In the genomic region with DNA sequence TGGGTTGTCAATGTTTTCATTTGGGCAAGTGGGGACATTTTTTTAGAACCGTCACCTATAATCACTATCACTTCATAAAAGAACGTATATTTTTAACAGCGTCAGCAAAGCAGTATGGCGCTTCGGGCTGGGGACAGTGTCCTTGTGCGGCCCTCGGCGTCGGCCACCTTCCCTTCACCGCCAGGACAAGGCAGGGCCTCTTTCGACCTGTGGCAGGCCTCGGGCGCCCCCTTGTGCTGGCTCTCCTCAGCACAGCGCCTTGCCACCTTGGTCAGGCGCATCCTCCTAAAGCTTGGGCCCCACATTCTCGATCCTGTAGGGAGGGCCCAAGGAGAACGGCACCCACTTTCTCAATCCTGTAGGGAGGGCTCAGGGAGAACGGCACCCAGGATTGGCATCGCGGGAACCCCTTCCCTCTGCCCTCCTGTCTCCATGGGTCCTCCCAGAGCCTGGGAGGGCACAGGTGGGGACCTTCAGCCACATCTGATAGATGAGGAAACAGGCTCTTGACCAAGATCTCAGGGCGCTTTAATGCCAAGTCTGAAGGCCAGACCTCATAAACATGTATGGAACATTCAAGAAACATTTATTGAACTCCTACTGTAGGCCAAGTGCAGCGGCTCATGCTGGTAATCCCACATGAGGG, we compare ENCODE assay signal across 8 cellular contexts. TPM values are rescaled to one million over a fixed set of nuclear protein-coding genes. Genes with fewer than 3 reads are reported as not detected.
DNase-seq lines count a peak whose midpoint lies in the region; ATAC-seq and TF ChIP-seq lines count a peak whose summit lies in the region.

No MANE protein-coding gene starts in this region.

- DNase-seq in EH (ENCODE audit: low read depth), result peak; percentile 66
- peak; percentile 39 for DNase-seq in LoVo (ENCODE audit: low spot score)
- DNase-seq in T1000 (lab: John Stamatoyannopoulos, UW), result peak; percentile 36
- DNase-seq in astrocyte of the spinal cord (ENCODE audit: low read depth, low spot score), result peak; percentile 56
- DNase-seq in immature natural killer cell, result peak in 2 of 3 donors; percentile 17 to 30
- peak; percentile 65 for DNase-seq in stimulated activated CD4-positive, alpha-beta T cell treated with anti-CD3 and anti-CD28 coated beads, Interleukin-1b, Interleukin-23, amount 100 ng/mL, for 48 hours
- no peak for DNase-seq in mesenteric fat pad (ENCODE audit: low spot score)

- H3K9me3 Mint-ChIP-seq in immature natural killer cell, result no peaks in the 10 kb centered on the region

- H3K4me3 ChIP-seq in astrocyte of the spinal cord (ENCODE audit: low read depth, low read length), result no peak overlapping the region

- peaks cover 2 to 15% (median 8%) of the 10 kb centered on the region in 3 donors for H3K27me3 Mint-ChIP-seq in immature natural killer cell (ENCODE audit: low read depth in 3 of 3)

- peak; percentile 95 for TF ChIP-seq CTCF in astrocyte of the spinal cord (IDR thresholded peaks at IDR 0.05; ENCODE audit: low read depth, low read length)

- ATAC-seq in HG02884 (IDR thresholded peaks at IDR 0.05; ENCODE audit: unreplicated experiment), result no peak

- H3K27ac Mint-ChIP-seq in immature natural killer cell, result no peak overlapping the region

- H3K4me1 Mint-ChIP-seq in immature natural killer cell, result no peaks in the 10 kb centered on the region

- no peaks in the 10 kb centered on the region for H3K36me3 Mint-ChIP-seq in immature natural killer cell

- in situ Hi-C loops in astrocyte of the spinal cord (cut with HindIII; ENCODE audit: low sequenced_read_pairs), result loop anchor here (25.0 kb wide), 1 partner anchor 179 kb away; no protein-coding TSS in a partner anchor

- H3K4me3 Mint-ChIP-seq in immature natural killer cell, result no peak overlapping the region

RNA-seq across cellular contexts. Expression of gene FADD, which starts 11.5 kb away (rescaled TPM):
- 10 to 100 TPM in 2 of 3 donors, 1 to 10 TPM in 1; 9.6 to 21.5 (median 12.6) TPM for polyA plus RNA-seq in immature natural killer cell
- 29.3 TPM for total RNA-seq in mesenteric fat pad
